In genomic region chr19:941292-942132, GRCh38 we compare ENCODE assay signal across 12 cellular contexts. TPM values are rescaled to one million over a fixed set of nuclear protein-coding genes. Genes with fewer than 3 reads are reported as not detected.
DNase-seq lines count a peak whose midpoint lies in the region; ATAC-seq, FAIRE-seq and TF ChIP-seq lines count a peak whose summit lies in the region.
"Had no signal": no experiment of that assay in that cellular context is flagged by ENCODE, and none has a peak within 500 bp of the region (broad histone marks: within the 10 kb centered on the region; RNA-seq: fewer than 3 reads in every experiment).

No MANE protein-coding gene starts in this region.

- peaks cover 46% of the 10 kb centered on the region for H3K4me1 Mint-ChIP-seq in CD14-positive monocyte

- BruUV-seq in PC-3 (replicated peaks; lab: Mats Ljungman, UMichigan) (TSS peak; percentile 57), endothelial cell of umbilical vein (replicated peaks; lab: Mats Ljungman, UMichigan) (no TSS peak)

- TF ChIP-seq POLR2A in endothelial cell of umbilical vein (IDR thresholded peaks at IDR 0.05; ENCODE audit: low read depth, low read length), result no peak
- no peak for TF ChIP-seq POLR2A in ovary (IDR thresholded peaks at IDR 0.05)

- H3K27me3 ChIP-seq in PC-3 (ENCODE audit: low read length), result no peaks in the 10 kb centered on the region
- no peaks in the 10 kb centered on the region for H3K27me3 ChIP-seq in endothelial cell of umbilical vein (ENCODE audit: control insufficient read depth in 2 of 2, insufficient read depth in 2 of 2, low read length in 2 of 2)
- no peaks in the 10 kb centered on the region for H3K27me3 ChIP-seq in trophoblast cell (ENCODE audit: insufficient read depth, low read length)
- H3K27me3 ChIP-seq in ovary, result no peaks in the 10 kb centered on the region

- H3K79me1 ChIP-seq in trophoblast cell (ENCODE audit: low read length), result peaks cover 11% of the 10 kb centered on the region

- no peak overlapping the region for H2BK5ac ChIP-seq in trophoblast cell (ENCODE audit: low read depth, low read length, poor library complexity)

- H3K27me3 Mint-ChIP-seq in CD14-positive monocyte (ENCODE audit: low read depth in 3 of 3), result peaks cover 0 to 1% (median 0%) of the 10 kb centered on the region in 3 donors

- no peak overlapping the region for H4K91ac ChIP-seq in trophoblast cell (ENCODE audit: low read depth, low read length)

- no peak for FAIRE-seq in endothelial cell of umbilical vein (lab: Jason Lieb, UNC)
- FAIRE-seq: G401.6, H1 had no signal

- H3K23ac ChIP-seq in trophoblast cell (ENCODE audit: low read length), result no peak overlapping the region

- H3K4ac ChIP-seq in trophoblast cell (ENCODE audit: low read depth, low read length), result peak overlapping the region; percentile 53

- H3K4me1 ChIP-seq in PC-3 (ENCODE audit: insufficient read depth, low read length), result peaks cover 17% of the 10 kb centered on the region; the same call in 1 of the 2 replicates
- H3K4me1 ChIP-seq in endothelial cell of umbilical vein (ENCODE audit: control insufficient read depth, extremely low read depth, insufficient read depth, low read length), result peaks cover 19% of the 10 kb centered on the region
- H3K4me1 ChIP-seq in trophoblast cell (ENCODE audit: control insufficient read depth in 1 of 2, insufficient read depth in 2 of 2, low read length in 2 of 2), result peaks cover 40 to 41% of the 10 kb centered on the region in 2 experiments
- peaks cover 12% of the 10 kb centered on the region for H3K4me1 ChIP-seq in ovary (ENCODE audit: insufficient read depth)

- peak overlapping the region; percentile 15; the same call in 1 of the 2 replicates for H3K27ac ChIP-seq in PC-3 (ENCODE audit: low read length)
- no peak overlapping the region for H3K27ac ChIP-seq in endothelial cell of umbilical vein (ENCODE audit: insufficient read depth, low read depth, low read length)
- no peak overlapping the region for H3K27ac ChIP-seq in trophoblast cell (ENCODE audit: low read depth, low read length)
- no peak overlapping the region for H3K27ac ChIP-seq in ovary

- no peak overlapping the region for H2AK5ac ChIP-seq in trophoblast cell (ENCODE audit: low read length)

- dilution Hi-C loops in endothelial cell of umbilical vein (cut with MboI; ENCODE audit: extremely low pct_ligation_motif_present, low sequenced_read_pairs), result no loop called here

- H2BK12ac ChIP-seq in trophoblast cell (ENCODE audit: low read length), result no peak overlapping the region

- H2BK120ac ChIP-seq in trophoblast cell (ENCODE audit: insufficient read depth, low read length, poor library complexity), result no peak overlapping the region

- H3K4me3 ChIP-seq in PC-3 (ENCODE audit: low read length) (peak overlapping the region; percentile 64), endothelial cell of umbilical vein (replicated peaks in 1 of 3; ENCODE audit: insufficient read depth in 1 of 3, low read depth in 1 of 3, low read length in 3 of 3) (no peak overlapping the region), trophoblast cell (ENCODE audit: low read depth, low read length) (no peak overlapping the region), ovary (no peak overlapping the region)

- peak overlapping the region; percentile 85 for H3K4me2 ChIP-seq in PC-3 (ENCODE audit: low read length)
- H3K4me2 ChIP-seq in endothelial cell of umbilical vein (ENCODE audit: insufficient read depth, low read length), result peak overlapping the region; percentile 24
- H3K4me2 ChIP-seq in trophoblast cell (ENCODE audit: low read length), result no peak overlapping the region

- H3K27ac Mint-ChIP-seq in CD14-positive monocyte, result peak overlapping the region in 5 of 7 donors; percentile 56 to 84 (median 69)

- TF ChIP-seq CTCF in CD14-positive monocyte (IDR thresholded peaks at IDR 0.05), result no peak
- no peak for TF ChIP-seq CTCF in PC-3 (conservative IDR thresholded peaks at IDR 0.05; ENCODE audit: low read depth, low read length)
- TF ChIP-seq CTCF in endothelial cell of umbilical vein (IDR thresholded peaks at IDR 0.05; ENCODE audit: extremely low read depth in 1 of 2, insufficient read depth in 1 of 2, low read depth in 1 of 2, low read length in 2 of 2), result no peak
- no peak for TF ChIP-seq CTCF in ovary (IDR thresholded peaks at IDR 0.05)

- CTCF ChIA-PET in PC-3 (lab: Charles Lee), result no interaction called here
- CTCF ChIA-PET in endothelial cell of umbilical vein (lab: Charles Lee), result no interaction called here

- H3K79me2 ChIP-seq in PC-3 (ENCODE audit: low read length), result peaks cover 4% of the 10 kb centered on the region; the same call in 1 of the 2 replicates
- H3K79me2 ChIP-seq in endothelial cell of umbilical vein (ENCODE audit: control insufficient read depth, insufficient read depth, low read length), result peaks cover 2% of the 10 kb centered on the region
- peaks cover 61% of the 10 kb centered on the region for H3K79me2 ChIP-seq in trophoblast cell (ENCODE audit: control insufficient read depth, insufficient read depth, low read length, poor library complexity)

- H3K9me3 Mint-ChIP-seq in CD14-positive monocyte, result peaks cover 0 to 2% (median 0%) of the 10 kb centered on the region in 7 donors

- no peak for TF ChIP-seq EP300 in ovary (IDR thresholded peaks at IDR 0.05)

- no peaks in the 10 kb centered on the region for H3K9me1 ChIP-seq in endothelial cell of umbilical vein (replicated peaks; ENCODE audit: control insufficient read depth, extremely low read depth, insufficient read depth, low read length)

- DNase-seq in CD14-positive monocyte (ENCODE audit: low spot score), result no peak
- DNase-seq in PC-3, result no peak
- DNase-seq in endothelial cell of umbilical vein (ENCODE audit: low read depth, low spot score), result no peak
- DNase-seq in trophoblast cell, result no peak
- no peak for DNase-seq in hippocampal formation (lab: John Stamatoyannopoulos, UW)
- no peak for DNase-seq in ecto neural progenitor cell (ENCODE audit: low spot score)
- DNase-seq in ovary, result no peak
- no peak for DNase-seq in NCI-H1092 treated with DMSO at 0.1 percent for 48 hours (lab: John Stamatoyannopoulos, UW)
- DNase-seq: mesendoderm had no signal

- H4K8ac ChIP-seq in trophoblast cell (ENCODE audit: low read depth, low read length), result no peak overlapping the region

- no peak overlapping the region for H4K12ac ChIP-seq in trophoblast cell (ENCODE audit: low read depth, low read length)

- H3K9ac ChIP-seq in PC-3 (ENCODE audit: low read length) (0 out of 2 replicates have a peak overlapping the region, but pooled peaks have one; percentile 1), endothelial cell of umbilical vein (replicated peaks; ENCODE audit: extremely low read depth, insufficient read depth, low read length) (no peak overlapping the region), trophoblast cell (ENCODE audit: low read length) (no peak overlapping the region)

- H3K14ac ChIP-seq in trophoblast cell (ENCODE audit: low read length), result no peak overlapping the region

- H3K9me2 ChIP-seq in PC-3 (replicated peaks; ENCODE audit: low read length), result no peaks in the 10 kb centered on the region

- POLR2A ChIA-PET in PC-3 (lab: Charles Lee; ENCODE audit: unreplicated experiment), result no interaction called here
- POLR2A ChIA-PET in endothelial cell of umbilical vein (lab: Charles Lee), result no interaction called here

- WGBS in trophoblast cell (ENCODE audit: extremely low coverage, insufficient coverage, insufficient read length), result no CpG with 5 or more reads among the region's 45 CpGs
- 87 to 90% (median 88%) methylated on average over 44 to 45 of the region's 45 CpGs for WGBS in ovary, 3 donors

- peaks cover 32 to 64% of the 10 kb centered on the region in 2 donors for H3K36me3 Mint-ChIP-seq in CD14-positive monocyte

- peak overlapping the region; percentile 22 for H3K18ac ChIP-seq in trophoblast cell (ENCODE audit: low read length)

- H4K20me1 ChIP-seq in PC-3 (ENCODE audit: low read length) (no peaks in the 10 kb centered on the region), endothelial cell of umbilical vein (replicated peaks; ENCODE audit: control insufficient read depth, extremely low read depth, insufficient read depth, low read length) (no peaks in the 10 kb centered on the region)

- peak overlapping the region; percentile 72 to 85 for H3K4me3 Mint-ChIP-seq in CD14-positive monocyte

- intact Hi-C loops in CD14-positive monocyte (cut with micrococcal nuclease) (loop anchor here (2.0 kb wide), 1 partner anchor 15 kb away; the partner anchor contains the start of gene ARID3A (in 2 of the 2)), PC-3 (cut with micrococcal nuclease) (no loop called here), endothelial cell of umbilical vein (cut with micrococcal nuclease) (no loop called here), ovary (cut with DNase I) (no loop called here)

- H3K9me3 ChIP-seq in PC-3 (ENCODE audit: low read length), result no peaks in the 10 kb centered on the region
- H3K9me3 ChIP-seq in endothelial cell of umbilical vein (replicated peaks; ENCODE audit: control insufficient read depth, insufficient read depth, low read length), result no peaks in the 10 kb centered on the region
- peaks cover 1% of the 10 kb centered on the region for H3K9me3 ChIP-seq in trophoblast cell (ENCODE audit: insufficient read depth, low read depth, low read length)
- H3K9me3 ChIP-seq in ovary, result no peaks in the 10 kb centered on the region

- H3K36me3 ChIP-seq in PC-3 (ENCODE audit: low read depth, low read length), result no peaks in the 10 kb centered on the region
- H3K36me3 ChIP-seq in endothelial cell of umbilical vein (ENCODE audit: control insufficient read depth in 2 of 2, extremely low read depth in 1 of 2, insufficient read depth in 2 of 2, low read length in 2 of 2), result no peaks in the 10 kb centered on the region
- H3K36me3 ChIP-seq in trophoblast cell (ENCODE audit: control insufficient read depth in 1 of 2, insufficient read depth in 2 of 2, low read length in 2 of 2), result peaks cover 82 to 84% of the 10 kb centered on the region in 2 experiments
- no peaks in the 10 kb centered on the region for H3K36me3 ChIP-seq in ovary

- H3F3A ChIP-seq in PC-3 (ENCODE audit: low read length, unreplicated experiment), result no peaks in the 10 kb centered on the region

- peak overlapping the region; percentile 67 for H2AFZ ChIP-seq in PC-3 (ENCODE audit: low read length)
- no peak overlapping the region for H2AFZ ChIP-seq in endothelial cell of umbilical vein (ENCODE audit: low read depth, low read length)
- H2AFZ ChIP-seq in trophoblast cell (ENCODE audit: insufficient read depth, low read length, poor library complexity), result no peak overlapping the region

- ATAC-seq in PC-3, result no peak

RNA-seq across cellular contexts. Expression of gene ARID3A, which starts 15.7 kb away (rescaled TPM):
- polyA plus RNA-seq in CD14-positive monocyte (1 to 10 TPM; 2.1 to 3.2 TPM), endothelial cell of umbilical vein (5.4 and 7.6 TPM in 2 replicates), ovary (1 to 10 TPM; 1.1 to 1.6 TPM)
- total RNA-seq in PC-3 (2014; rRNA removed) (5.6 and 13.9 TPM in 2 replicates), endothelial cell of umbilical vein (10.8 and 13.2 TPM in 2 replicates), ovary (1 to 10 TPM; 2.1 to 8.1 (median 5.2) TPM)
- 4.5 and 5.3 TPM in 2 replicates for polyA plus RNA-seq in endothelial cell of umbilical vein (2011; cell fraction: cytosol; rRNA removed)
- polyA plus RNA-seq in endothelial cell of umbilical vein (2011; cell fraction: nucleus; rRNA removed), result 7.6 and 12.8 TPM in 2 replicates
- 7.6 and 13.1 TPM in 2 replicates for polyA plus RNA-seq in endothelial cell of umbilical vein (2012)
- 12.7 and 14.8 TPM in 2 replicates for polyA minus RNA-seq in endothelial cell of umbilical vein
- polyA minus RNA-seq in endothelial cell of umbilical vein (2011; cell fraction: cytosol; rRNA and poly(A)+ RNA removed), result 11.4 TPM
- polyA minus RNA-seq in endothelial cell of umbilical vein (2011; cell fraction: nucleus; rRNA and poly(A)+ RNA removed), result 8.6 and 13.0 TPM in 2 replicates
- 445 and 449 TPM in 2 replicates for polyA plus RNA-seq in trophoblast cell (2013)

RNA-seq across cellular contexts. Expression of gene KISS1R, which starts 24.4 kb away (rescaled TPM):
- not detected for polyA plus RNA-seq in CD14-positive monocyte
- 1.2 and 3.9 TPM in 2 replicates for total RNA-seq in PC-3 (2014; rRNA removed)
- total RNA-seq in endothelial cell of umbilical vein, result not detected in 2 replicates
- polyA plus RNA-seq in endothelial cell of umbilical vein, result not detected in 2 replicates
- not detected in 2 replicates for polyA plus RNA-seq in endothelial cell of umbilical vein (2011; cell fraction: cytosol; rRNA removed)
- not detected in 2 replicates for polyA plus RNA-seq in endothelial cell of umbilical vein (2011; cell fraction: nucleus; rRNA removed)
- polyA plus RNA-seq in endothelial cell of umbilical vein (2012), result not detected in 2 replicates
- polyA minus RNA-seq in endothelial cell of umbilical vein, result 0.28 TPM in 1 of 2 replicates, not detected in the other
- not detected for polyA minus RNA-seq in endothelial cell of umbilical vein (2011; cell fraction: cytosol; rRNA and poly(A)+ RNA removed)
- polyA minus RNA-seq in endothelial cell of umbilical vein (2011; cell fraction: nucleus; rRNA and poly(A)+ RNA removed), result not detected in 2 replicates
- 0.10 and 0.14 TPM in 2 replicates for polyA plus RNA-seq in trophoblast cell (2013)
- under 1 TPM in 2 of 7 donors, not detected in 5; 0.28 to 0.90 TPM for total RNA-seq in ovary
- polyA plus RNA-seq in ovary, result not detected
- total RNA-seq: cardiac septum had no signal

RNA-seq across cellular contexts. Expression of gene R3HDM4, which starts 28.5 kb away (rescaled TPM):
- 10 to 100 TPM; 78.7 to 99.9 TPM for polyA plus RNA-seq in CD14-positive monocyte
- 34.0 and 44.9 TPM in 2 replicates for total RNA-seq in PC-3 (2014; rRNA removed)
- total RNA-seq in endothelial cell of umbilical vein, result 49.6 and 53.9 TPM in 2 replicates
- 51.8 and 70.6 TPM in 2 replicates for polyA plus RNA-seq in endothelial cell of umbilical vein
- 22.2 and 29.8 TPM in 2 replicates for polyA plus RNA-seq in endothelial cell of umbilical vein (2011; cell fraction: cytosol; rRNA removed)
- 25.4 and 25.8 TPM in 2 replicates for polyA plus RNA-seq in endothelial cell of umbilical vein (2011; cell fraction: nucleus; rRNA removed)
- 33.4 and 53.0 TPM in 2 replicates for polyA plus RNA-seq in endothelial cell of umbilical vein (2012)
- polyA minus RNA-seq in endothelial cell of umbilical vein, result 18.9 and 19.7 TPM in 2 replicates
- polyA minus RNA-seq in endothelial cell of umbilical vein (2011; cell fraction: cytosol; rRNA and poly(A)+ RNA removed), result 7.7 TPM
- 5.4 and 9.2 TPM in 2 replicates for polyA minus RNA-seq in endothelial cell of umbilical vein (2011; cell fraction: nucleus; rRNA and poly(A)+ RNA removed)
- polyA plus RNA-seq in trophoblast cell (2013), result 51.5 and 52.5 TPM in 2 replicates
- total RNA-seq in ovary, result 10 to 100 TPM; 13.1 to 43.0 (median 31.2) TPM
- polyA plus RNA-seq in ovary, result 10 to 100 TPM in 1 of 2 donors, 1 to 10 TPM in 1; 8.7 to 29.5 TPM

RNA-seq across cellular contexts. Expression of gene WDR18, which starts 42.6 kb away (rescaled TPM):
- polyA plus RNA-seq in CD14-positive monocyte (10 to 100 TPM; 49.9 to 52.7 TPM), endothelial cell of umbilical vein (102 and 151 TPM in 2 replicates), ovary (10 to 100 TPM in 1 of 2 donors, 1 to 10 TPM in 1; 3.5 to 24.3 TPM)
- total RNA-seq in PC-3 (2014; rRNA removed) (56.7 and 99.6 TPM in 2 replicates), endothelial cell of umbilical vein (54.8 and 74.7 TPM in 2 replicates), ovary (10 to 100 TPM; 19.4 to 45.6 (median 31.2) TPM)
- polyA plus RNA-seq in endothelial cell of umbilical vein (2011; cell fraction: cytosol; rRNA removed), result 39.0 and 56.2 TPM in 2 replicates
- polyA plus RNA-seq in endothelial cell of umbilical vein (2011; cell fraction: nucleus; rRNA removed), result 80.9 and 89.5 TPM in 2 replicates
- polyA plus RNA-seq in endothelial cell of umbilical vein (2012), result 41.3 and 52.4 TPM in 2 replicates
- 36.0 and 49.1 TPM in 2 replicates for polyA minus RNA-seq in endothelial cell of umbilical vein
- polyA minus RNA-seq in endothelial cell of umbilical vein (2011; cell fraction: cytosol; rRNA and poly(A)+ RNA removed), result 87.1 TPM
- polyA minus RNA-seq in endothelial cell of umbilical vein (2011; cell fraction: nucleus; rRNA and poly(A)+ RNA removed), result 21.7 and 26.4 TPM in 2 replicates
- polyA plus RNA-seq in trophoblast cell (2013), result 43.8 and 45.6 TPM in 2 replicates

RNA-seq across cellular contexts. Expression of gene RNU6-9, which starts 48.2 kb away (rescaled TPM):
- polyA plus RNA-seq in CD14-positive monocyte (not detected), endothelial cell of umbilical vein (not detected in 2 replicates), ovary (not detected)
- total RNA-seq in PC-3 (2014; rRNA removed) (not detected in 2 replicates), endothelial cell of umbilical vein (not detected in 2 replicates), ovary (not detected)
- polyA plus RNA-seq in endothelial cell of umbilical vein (2011; cell fraction: cytosol; rRNA removed), result not detected in 2 replicates
- polyA plus RNA-seq in endothelial cell of umbilical vein (2011; cell fraction: nucleus; rRNA removed), result not detected in 2 replicates
- polyA plus RNA-seq in endothelial cell of umbilical vein (2012), result not detected in 2 replicates
- polyA minus RNA-seq in endothelial cell of umbilical vein, result not detected in 2 replicates
- 1,914 TPM for polyA minus RNA-seq in endothelial cell of umbilical vein (2011; cell fraction: cytosol; rRNA and poly(A)+ RNA removed)
- polyA minus RNA-seq in endothelial cell of umbilical vein (2011; cell fraction: nucleus; rRNA and poly(A)+ RNA removed), result not detected in 2 replicates
- polyA plus RNA-seq in trophoblast cell (2013), result not detected in 2 replicates
- total RNA-seq: cardiac septum, H1 had no signal
- polyA plus RNA-seq: H1 had no signal

Comparison
In these comparisons a context has a peak if more than half of its experiments do, and no peak if none do; other contexts are left out.
1. intact Hi-C loops: an anchor here in CD14-positive monocyte (2.0 kb wide); none called in PC-3, endothelial cell of umbilical vein and ovary.